Comparison of ENCODE assay signal across 1 cellular context in the genomic region with DNA sequence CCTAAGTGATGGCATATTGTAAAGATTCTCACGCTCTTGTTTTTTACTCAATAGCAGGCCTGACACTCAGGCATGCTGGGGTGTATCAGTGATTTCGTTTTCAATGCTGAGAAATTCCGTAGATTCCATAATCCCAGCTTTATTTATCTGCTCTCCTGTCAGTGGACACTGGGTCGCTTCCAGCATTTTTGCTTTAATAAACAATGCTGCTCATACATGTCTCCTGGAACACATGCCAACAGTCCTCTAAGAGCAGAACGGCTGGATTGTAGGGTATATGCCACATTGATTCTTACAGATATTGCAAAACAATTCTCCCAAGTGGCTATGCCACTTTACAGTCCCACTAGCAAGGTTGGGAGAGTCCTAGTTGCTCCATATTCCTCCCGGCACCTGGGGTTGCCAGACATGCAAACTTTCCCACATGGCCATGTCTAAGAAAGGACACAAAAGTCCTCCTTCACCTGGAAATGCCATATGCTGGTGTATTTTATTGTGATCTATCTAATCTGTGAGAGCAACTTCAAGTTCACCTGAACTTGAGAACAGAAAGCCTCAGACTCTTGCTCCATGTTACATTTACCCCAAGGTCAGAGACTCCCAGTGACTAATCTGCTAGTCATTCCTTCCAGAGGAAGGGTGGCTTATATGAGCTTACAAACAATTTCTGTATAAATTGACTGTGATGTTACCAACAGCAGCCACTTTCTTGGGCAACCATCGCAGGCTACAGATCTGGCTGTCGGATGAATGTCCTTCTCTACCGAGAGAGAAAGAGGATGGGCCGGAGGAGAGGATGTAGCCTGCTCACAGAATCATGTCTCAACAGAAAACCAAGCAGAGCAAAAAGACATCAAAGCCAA.
TF ChIP-seq lines count a peak whose summit lies in the region.

No MANE protein-coding gene starts in this region.

TF ChIP-seq in GM12878, 131 proteins besides CTCF, POLR2A, EP300 and RAD21 (continued from another document):
- TF ChIP-seq, protein P1, sequence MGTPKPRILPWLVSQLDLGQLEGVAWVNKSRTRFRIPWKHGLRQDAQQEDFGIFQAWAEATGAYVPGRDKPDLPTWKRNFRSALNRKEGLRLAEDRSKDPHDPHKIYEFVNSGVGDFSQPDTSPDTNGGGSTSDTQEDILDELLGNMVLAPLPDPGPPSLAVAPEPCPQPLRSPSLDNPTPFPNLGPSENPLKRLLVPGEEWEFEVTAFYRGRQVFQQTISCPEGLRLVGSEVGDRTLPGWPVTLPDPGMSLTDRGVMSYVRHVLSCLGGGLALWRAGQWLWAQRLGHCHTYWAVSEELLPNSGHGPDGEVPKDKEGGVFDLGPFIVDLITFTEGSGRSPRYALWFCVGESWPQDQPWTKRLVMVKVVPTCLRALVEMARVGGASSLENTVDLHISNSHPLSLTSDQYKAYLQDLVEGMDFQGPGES (IDR thresholded peaks at IDR 0.05), result no peak
- TF ChIP-seq, protein P2, sequence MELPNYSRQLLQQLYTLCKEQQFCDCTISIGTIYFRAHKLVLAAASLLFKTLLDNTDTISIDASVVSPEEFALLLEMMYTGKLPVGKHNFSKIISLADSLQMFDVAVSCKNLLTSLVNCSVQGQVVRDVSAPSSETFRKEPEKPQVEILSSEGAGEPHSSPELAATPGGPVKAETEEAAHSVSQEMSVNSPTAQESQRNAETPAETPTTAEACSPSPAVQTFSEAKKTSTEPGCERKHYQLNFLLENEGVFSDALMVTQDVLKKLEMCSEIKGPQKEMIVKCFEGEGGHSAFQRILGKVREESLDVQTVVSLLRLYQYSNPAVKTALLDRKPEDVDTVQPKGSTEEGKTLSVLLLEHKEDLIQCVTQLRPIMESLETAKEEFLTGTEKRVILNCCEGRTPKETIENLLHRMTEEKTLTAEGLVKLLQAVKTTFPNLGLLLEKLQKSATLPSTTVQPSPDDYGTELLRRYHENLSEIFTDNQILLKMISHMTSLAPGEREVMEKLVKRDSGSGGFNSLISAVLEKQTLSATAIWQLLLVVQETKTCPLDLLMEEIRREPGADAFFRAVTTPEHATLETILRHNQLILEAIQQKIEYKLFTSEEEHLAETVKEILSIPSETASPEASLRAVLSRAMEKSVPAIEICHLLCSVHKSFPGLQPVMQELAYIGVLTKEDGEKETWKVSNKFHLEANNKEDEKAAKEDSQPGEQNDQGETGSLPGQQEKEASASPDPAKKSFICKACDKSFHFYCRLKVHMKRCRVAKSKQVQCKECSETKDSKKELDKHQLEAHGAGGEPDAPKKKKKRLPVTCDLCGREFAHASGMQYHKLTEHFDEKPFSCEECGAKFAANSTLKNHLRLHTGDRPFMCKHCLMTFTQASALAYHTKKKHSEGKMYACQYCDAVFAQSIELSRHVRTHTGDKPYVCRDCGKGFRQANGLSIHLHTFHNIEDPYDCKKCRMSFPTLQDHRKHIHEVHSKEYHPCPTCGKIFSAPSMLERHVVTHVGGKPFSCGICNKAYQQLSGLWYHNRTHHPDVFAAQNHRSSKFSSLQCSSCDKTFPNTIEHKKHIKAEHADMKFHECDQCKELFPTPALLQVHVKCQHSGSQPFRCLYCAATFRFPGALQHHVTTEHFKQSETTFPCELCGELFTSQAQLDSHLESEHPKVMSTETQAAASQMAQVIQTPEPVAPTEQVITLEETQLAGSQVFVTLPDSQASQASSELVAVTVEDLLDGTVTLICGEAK (IDR thresholded peaks at IDR 0.05; ENCODE audit: borderline replicate concordance), result no peak
- TF ChIP-seq NRF1 (conservative IDR thresholded peaks at IDR 0.05; ENCODE audit: low read depth, low read length) (no peak), MEF2A (IDR thresholded peaks at IDR 0.05; ENCODE audit: insufficient read depth, low read depth, low read length) (no peak), HDGF (IDR thresholded peaks at IDR 0.05) (no peak), DPF2 (IDR thresholded peaks at IDR 0.05) (no peak), SPI1 (IDR thresholded peaks at IDR 0.05; ENCODE audit: borderline replicate concordance, insufficient read depth, low read depth, low read length) (no peak)
